10 cellular contexts compared by ENCODE assay signal in the genomic region with DNA sequence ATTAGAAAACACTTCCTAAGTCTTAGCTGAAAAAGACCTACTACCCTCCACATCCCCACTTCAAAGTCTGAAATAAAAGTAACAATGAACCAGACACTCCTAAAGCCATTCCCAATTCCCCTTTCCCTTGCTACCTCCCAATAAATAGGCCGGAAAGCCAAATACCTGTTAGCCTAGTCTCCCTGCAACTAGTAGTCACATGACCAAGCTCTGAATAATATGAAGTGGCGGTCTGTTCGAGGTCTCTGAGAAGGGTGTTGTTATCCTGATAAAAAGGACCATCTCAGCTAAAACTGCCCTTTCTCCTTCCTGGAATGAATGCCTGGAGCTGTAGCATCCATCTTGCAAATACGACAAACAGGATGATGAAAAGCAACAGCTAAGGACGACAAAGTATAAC. TPM values are rescaled to one million over a fixed set of nuclear protein-coding genes. Genes with fewer than 3 reads are reported as not detected.
DNase-seq lines count a peak whose midpoint lies in the region; ATAC-seq and TF ChIP-seq lines count a peak whose summit lies in the region.
"Had no signal": no experiment of that assay in that cellular context is flagged by ENCODE, and none has a peak within 500 bp of the region (broad histone marks: within the 10 kb centered on the region; RNA-seq: fewer than 3 reads in every experiment).

No MANE protein-coding gene starts in this region.

- no peak overlapping the region for H3K27ac ChIP-seq in neural cell (ENCODE audit: low read length)

- intact Hi-C loops in activated CD4-positive, alpha-beta memory T cell treated with anti-CD3 and anti-CD28 coated beads for 36 hours (cut with micrococcal nuclease) = loop anchor here (5.0 to 10.0 kb wide), 2 partner anchors 43 to 905 kb away; partner anchors contain the start of gene ITGB1

- peak overlapping the region; percentile 21 for H3K4me3 ChIP-seq in NB4 (ENCODE audit: low read depth, low read length)
- peak overlapping the region; percentile 15 for H3K4me3 ChIP-seq in neural cell (ENCODE audit: low read length)

- TF ChIP-seq CTCF in NB4 (IDR thresholded peaks at IDR 0.05; ENCODE audit: low read depth, low read length) (no peak), endothelial cell (IDR thresholded peaks at IDR 0.05; ENCODE audit: unreplicated experiment) (no peak), neural cell (IDR thresholded peaks at IDR 0.05; ENCODE audit: poor library complexity, severe bottlenecking) (no peak)

- H3K27me3 ChIP-seq in neural cell (ENCODE audit: insufficient read depth, low read depth, low read length) = no peaks in the 10 kb centered on the region

- no peak for TF ChIP-seq RAD21 in neural cell (conservative IDR thresholded peaks at IDR 0.05)

- CTCF ChIA-PET in activated CD4-positive, alpha-beta memory T cell treated with anti-CD3 and anti-CD28 coated beads for 36 hours (lab: Charles Lee) = no interaction called here

- peaks cover 94% of the 10 kb centered on the region for H3K79me2 ChIP-seq in neural cell (replicated peaks; ENCODE audit: insufficient read depth, low read length)

- H3K9ac ChIP-seq in neural cell (ENCODE audit: low read length) = no peak overlapping the region

- H3K4me2 ChIP-seq in neural cell (ENCODE audit: low read length) = no peak overlapping the region

- peaks cover 28% of the 10 kb centered on the region for H3K36me3 Mint-ChIP-seq in endothelial cell (ENCODE audit: low read depth, unreplicated experiment)
- H3K36me3 Mint-ChIP-seq in activated CD4-positive, alpha-beta memory T cell treated with anti-CD3 and anti-CD28 coated beads for 36 hours = peaks cover 33% of the 10 kb centered on the region

- peaks cover 23% of the 10 kb centered on the region for H4K20me1 ChIP-seq in neural cell (ENCODE audit: insufficient read depth)

- H3K9me2 ChIP-seq in neural cell (ENCODE audit: insufficient read depth, low read length) = no peaks in the 10 kb centered on the region

- TF ChIP-seq POLR2A in NB4 (IDR thresholded peaks at IDR 0.05; ENCODE audit: extremely low read depth, insufficient read length) = no peak

- DNase-seq in EL (peak; percentile 2), NB4 (ENCODE audit: low read depth) (no peak), endothelial cell (ENCODE audit: low spot score) (no peak), iPS-NIHi11 (ENCODE audit: low spot score) (no peak), NCI-H82 treated with DMSO at 0.1 percent for 48 hours (lab: John Stamatoyannopoulos, UW; ENCODE audit: unreplicated experiment) (no peak)
- no peak for DNase-seq in activated CD4-positive, alpha-beta memory T cell treated with anti-CD3 and anti-CD28 coated beads for 36 hours
- no peak for DNase-seq in stimulated activated naive CD8-positive, alpha-beta T cell treated with anti-CD3 and anti-CD28 coated beads, Interleukin-15, Interleukin-2, amounts not matched to agents 100 U/mL and 50 U/mL, for 24 hours
- DNase-seq: activated naive CD4-positive, alpha-beta T cell treated with anti-CD3 and anti-CD28 coated beads, Interleukin-2, amount 50 U/mL, for 16 hours; mesenchymal stem cell had no signal

- H3F3A ChIP-seq in neural cell (ENCODE audit: insufficient read depth, low read length, poor library complexity, severe bottlenecking) = peaks cover 4% of the 10 kb centered on the region

- H3K36me3 ChIP-seq in neural cell (ENCODE audit: insufficient read depth, low read length) = peaks cover 8% of the 10 kb centered on the region

- H3K9me3 ChIP-seq in neural cell (ENCODE audit: low read length) = no peaks in the 10 kb centered on the region

- no peaks in the 10 kb centered on the region for H3K9me3 Mint-ChIP-seq in endothelial cell (ENCODE audit: unreplicated experiment)
- no peaks in the 10 kb centered on the region for H3K9me3 Mint-ChIP-seq in activated CD4-positive, alpha-beta memory T cell treated with anti-CD3 and anti-CD28 coated beads for 36 hours

- no peak for TF ChIP-seq EP300 in neural cell (conservative IDR thresholded peaks at IDR 0.05; ENCODE audit: poor library complexity, severe bottlenecking)

- peaks cover 56% of the 10 kb centered on the region for H3K4me1 Mint-ChIP-seq in endothelial cell (ENCODE audit: unreplicated experiment)
- H3K4me1 Mint-ChIP-seq in activated CD4-positive, alpha-beta memory T cell treated with anti-CD3 and anti-CD28 coated beads for 36 hours (ENCODE audit: low read depth) = peaks cover 74% of the 10 kb centered on the region

- peaks cover 1% of the 10 kb centered on the region for H3K27me3 Mint-ChIP-seq in endothelial cell (ENCODE audit: unreplicated experiment)
- no peaks in the 10 kb centered on the region for H3K27me3 Mint-ChIP-seq in activated CD4-positive, alpha-beta memory T cell treated with anti-CD3 and anti-CD28 coated beads for 36 hours

- no peak for ATAC-seq in stimulated activated naive CD8-positive, alpha-beta T cell treated with anti-CD3 and anti-CD28 coated beads, Interleukin-15, Interleukin-2, amounts not matched to agents 100 U/mL and 50 U/mL, for 24 hours

- POLR2A ChIA-PET in activated CD4-positive, alpha-beta memory T cell treated with anti-CD3 and anti-CD28 coated beads for 36 hours (lab: Charles Lee) = interaction anchor here (1.1 kb wide), 1 partner anchor 328 kb away, joined by 4 read pairs; no protein-coding TSS in a partner anchor

- peak overlapping the region; percentile 74 for H3K27ac Mint-ChIP-seq in endothelial cell (ENCODE audit: unreplicated experiment)
- no peak overlapping the region for H3K27ac Mint-ChIP-seq in activated CD4-positive, alpha-beta memory T cell treated with anti-CD3 and anti-CD28 coated beads for 36 hours

- H3K4me3 Mint-ChIP-seq in endothelial cell (ENCODE audit: unreplicated experiment) = peak overlapping the region; percentile 45
- H3K4me3 Mint-ChIP-seq in activated CD4-positive, alpha-beta memory T cell treated with anti-CD3 and anti-CD28 coated beads for 36 hours = no peak overlapping the region

- H2AFZ ChIP-seq in neural cell (ENCODE audit: low read depth, low read length) = no peak overlapping the region

TF ChIP-seq in neural cell, 6 proteins besides CTCF, POLR2A, EP300 and RAD21:
- TF ChIP-seq SMC3 (conservative IDR thresholded peaks at IDR 0.05; ENCODE audit: poor library complexity) (no peak), TAF1 (IDR thresholded peaks at IDR 0.05; ENCODE audit: low read depth) (no peak), MXI1 (conservative IDR thresholded peaks at IDR 0.05; ENCODE audit: poor library complexity, severe bottlenecking) (no peak), POLR2AphosphoS5 (IDR thresholded peaks at IDR 0.05) (no peak), EZH2 (IDR thresholded peaks at IDR 0.05; ENCODE audit: borderline replicate concordance, insufficient read depth, low read length, poor library complexity, severe bottlenecking) (no peak)
- TF ChIP-seq, protein P1, sequence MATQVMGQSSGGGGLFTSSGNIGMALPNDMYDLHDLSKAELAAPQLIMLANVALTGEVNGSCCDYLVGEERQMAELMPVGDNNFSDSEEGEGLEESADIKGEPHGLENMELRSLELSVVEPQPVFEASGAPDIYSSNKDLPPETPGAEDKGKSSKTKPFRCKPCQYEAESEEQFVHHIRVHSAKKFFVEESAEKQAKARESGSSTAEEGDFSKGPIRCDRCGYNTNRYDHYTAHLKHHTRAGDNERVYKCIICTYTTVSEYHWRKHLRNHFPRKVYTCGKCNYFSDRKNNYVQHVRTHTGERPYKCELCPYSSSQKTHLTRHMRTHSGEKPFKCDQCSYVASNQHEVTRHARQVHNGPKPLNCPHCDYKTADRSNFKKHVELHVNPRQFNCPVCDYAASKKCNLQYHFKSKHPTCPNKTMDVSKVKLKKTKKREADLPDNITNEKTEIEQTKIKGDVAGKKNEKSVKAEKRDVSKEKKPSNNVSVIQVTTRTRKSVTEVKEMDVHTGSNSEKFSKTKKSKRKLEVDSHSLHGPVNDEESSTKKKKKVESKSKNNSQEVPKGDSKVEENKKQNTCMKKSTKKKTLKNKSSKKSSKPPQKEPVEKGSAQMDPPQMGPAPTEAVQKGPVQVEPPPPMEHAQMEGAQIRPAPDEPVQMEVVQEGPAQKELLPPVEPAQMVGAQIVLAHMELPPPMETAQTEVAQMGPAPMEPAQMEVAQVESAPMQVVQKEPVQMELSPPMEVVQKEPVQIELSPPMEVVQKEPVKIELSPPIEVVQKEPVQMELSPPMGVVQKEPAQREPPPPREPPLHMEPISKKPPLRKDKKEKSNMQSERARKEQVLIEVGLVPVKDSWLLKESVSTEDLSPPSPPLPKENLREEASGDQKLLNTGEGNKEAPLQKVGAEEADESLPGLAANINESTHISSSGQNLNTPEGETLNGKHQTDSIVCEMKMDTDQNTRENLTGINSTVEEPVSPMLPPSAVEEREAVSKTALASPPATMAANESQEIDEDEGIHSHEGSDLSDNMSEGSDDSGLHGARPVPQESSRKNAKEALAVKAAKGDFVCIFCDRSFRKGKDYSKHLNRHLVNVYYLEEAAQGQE (IDR thresholded peaks at IDR 0.05; ENCODE audit: borderline replicate concordance) = no peak

RNA-seq across cellular contexts. Expression of gene KIF5B, which starts 6.1 kb away (rescaled TPM):
- total RNA-seq in endothelial cell (ENCODE audit: unreplicated experiment) = 102 TPM
- 78.5 and 96.3 TPM in 2 replicates for polyA plus RNA-seq in neural cell
- polyA minus RNA-seq in neural cell = 190 and 217 TPM in 2 replicates
- total RNA-seq in activated CD4-positive, alpha-beta memory T cell treated with anti-CD3 and anti-CD28 coated beads for 36 hours = 10 to 100 TPM; 73.9 to 75.2 TPM
